In genomic region chr17:43832168-43832975, GRCh38 we compare ENCODE assay signal across 8 cellular contexts. TPM values are rescaled to one million over a fixed set of nuclear protein-coding genes. Genes with fewer than 3 reads are reported as not detected.
DNase-seq lines count a peak whose midpoint lies in the region; ATAC-seq and TF ChIP-seq lines count a peak whose summit lies in the region.

No MANE protein-coding gene starts in this region.

- CTCF ChIA-PET in activated CD8-positive, alpha-beta memory T cell treated with anti-CD3 and anti-CD28 coated beads, Interleukin-2, amount 10 ng/mL, durations not matched to agents 7 days and 5 days (lab: Charles Lee) = interaction anchor here (1.3 kb wide), 1 partner anchor 14 kb away, joined by 7 read pairs; no protein-coding TSS in a partner anchor

- H3K27me3 Mint-ChIP-seq in IgD-negative memory B cell (peaks cover 50% of the 10 kb centered on the region), neural crest cell (ENCODE audit: low read depth) (peaks cover 16% of the 10 kb centered on the region)
- peaks cover 63% of the 10 kb centered on the region for H3K27me3 Mint-ChIP-seq in activated CD8-positive, alpha-beta memory T cell treated with anti-CD3 and anti-CD28 coated beads, Interleukin-2, amount 10 ng/mL, durations not matched to agents 7 days and 5 days

- H3K36me3 Mint-ChIP-seq in IgD-negative memory B cell (peaks cover 1% of the 10 kb centered on the region), neural crest cell (ENCODE audit: low read depth) (no peaks in the 10 kb centered on the region)
- H3K36me3 Mint-ChIP-seq in activated CD8-positive, alpha-beta memory T cell treated with anti-CD3 and anti-CD28 coated beads, Interleukin-2, amount 10 ng/mL, durations not matched to agents 7 days and 5 days = no peaks in the 10 kb centered on the region

- H3K9me3 Mint-ChIP-seq in IgD-negative memory B cell = peaks cover 0 to 5% (median 0%) of the 10 kb centered on the region in 3 donors
- H3K9me3 Mint-ChIP-seq in activated CD8-positive, alpha-beta memory T cell treated with anti-CD3 and anti-CD28 coated beads, Interleukin-2, amount 10 ng/mL, durations not matched to agents 7 days and 5 days (ENCODE audit: low read depth) = no peaks in the 10 kb centered on the region
- H3K9me3 Mint-ChIP-seq in neural crest cell = no peaks in the 10 kb centered on the region

- in situ Hi-C loops in GM13976 (cut with MboI; ENCODE audit: low sequenced_read_pairs, unreplicated experiment) = no loop called here

- ATAC-seq in activated CD8-positive, alpha-beta memory T cell treated with anti-CD3 and anti-CD28 coated beads, Interleukin-2, amount 10 ng/mL, durations not matched to agents 7 days and 5 days = peak; percentile 28
- no peak for ATAC-seq in HG03432 (IDR thresholded peaks at IDR 0.05; ENCODE audit: unreplicated experiment)

- no peak for TF ChIP-seq CTCF in neural crest cell (conservative IDR thresholded peaks at IDR 0.05)
- no peak for TF ChIP-seq CTCF in GM13976 (IDR thresholded peaks at IDR 0.05; ENCODE audit: borderline replicate concordance, control extremely low read depth, extremely low read depth, insufficient read depth, missing control alignments)

- H3K4me3 Mint-ChIP-seq in IgD-negative memory B cell (peak overlapping the region; percentile 50 to 92 (median 82)), neural crest cell (peak overlapping the region; percentile 81)
- peak overlapping the region; percentile 14 for H3K4me3 Mint-ChIP-seq in activated CD8-positive, alpha-beta memory T cell treated with anti-CD3 and anti-CD28 coated beads, Interleukin-2, amount 10 ng/mL, durations not matched to agents 7 days and 5 days

- H3K4me1 Mint-ChIP-seq in IgD-negative memory B cell (peaks cover 6 to 13% (median 8%) of the 10 kb centered on the region in 3 donors), neural crest cell (peaks cover 39% of the 10 kb centered on the region)
- peaks cover 13% of the 10 kb centered on the region for H3K4me1 Mint-ChIP-seq in activated CD8-positive, alpha-beta memory T cell treated with anti-CD3 and anti-CD28 coated beads, Interleukin-2, amount 10 ng/mL, durations not matched to agents 7 days and 5 days

- DNase-seq in COLO668 (lab: John Stamatoyannopoulos, UW; ENCODE audit: unreplicated experiment) (peak; percentile 36), fibroblast of the conjunctiva (ENCODE audit: low read depth) (peak; percentile 12), neural crest cell (ENCODE audit: low read depth, low spot score) (peak; percentile 42), GM13976 (ENCODE audit: low spot score) (no peak), SIG-M5 treated with dmso at 0.1 percent for 504 hours (lab: John Stamatoyannopoulos, UW; ENCODE audit: unreplicated experiment) (no peak)
- no peak for DNase-seq in activated CD8-positive, alpha-beta memory T cell treated with anti-CD3 and anti-CD28 coated beads, Interleukin-2, amount 10 ng/mL, durations not matched to agents 7 days and 5 days

- H3K27ac Mint-ChIP-seq in IgD-negative memory B cell (peak overlapping the region in 1 of 3 donors; percentile 53), neural crest cell (ENCODE audit: unreplicated experiment) (peak overlapping the region; percentile 67)
- no peak overlapping the region for H3K27ac Mint-ChIP-seq in activated CD8-positive, alpha-beta memory T cell treated with anti-CD3 and anti-CD28 coated beads, Interleukin-2, amount 10 ng/mL, durations not matched to agents 7 days and 5 days

RNA-seq across cellular contexts. Expression of gene MPP3, which starts 0.6 kb away (rescaled TPM):
- not detected for polyA plus RNA-seq in IgD-negative memory B cell
- total RNA-seq in activated CD8-positive, alpha-beta memory T cell treated with anti-CD3 and anti-CD28 coated beads, Interleukin-2, amount 10 ng/mL, durations not matched to agents 7 days and 5 days = not detected
- 13.8 and 14.4 TPM in 2 replicates for total RNA-seq in neural crest cell

RNA-seq across cellular contexts. Expression of gene CD300LG, which starts 14.6 kb away (rescaled TPM):
- polyA plus RNA-seq in IgD-negative memory B cell = not detected
- total RNA-seq in activated CD8-positive, alpha-beta memory T cell treated with anti-CD3 and anti-CD28 coated beads, Interleukin-2, amount 10 ng/mL, durations not matched to agents 7 days and 5 days = not detected
- total RNA-seq in neural crest cell = not detected in 2 replicates

RNA-seq across cellular contexts. Expression of gene CFAP97D1, which starts 52.1 kb away (rescaled TPM):
- polyA plus RNA-seq in IgD-negative memory B cell = not detected
- not detected for total RNA-seq in activated CD8-positive, alpha-beta memory T cell treated with anti-CD3 and anti-CD28 coated beads, Interleukin-2, amount 10 ng/mL, durations not matched to agents 7 days and 5 days
- total RNA-seq in neural crest cell = not detected in 2 replicates

RNA-seq across cellular contexts. Expression of gene DUSP3, which starts 53.6 kb away (rescaled TPM):
- polyA plus RNA-seq in IgD-negative memory B cell = 10.5 TPM
- 1 to 10 TPM; 5.6 to 6.0 TPM for total RNA-seq in activated CD8-positive, alpha-beta memory T cell treated with anti-CD3 and anti-CD28 coated beads, Interleukin-2, amount 10 ng/mL, durations not matched to agents 7 days and 5 days
- total RNA-seq in neural crest cell = 33.3 and 33.8 TPM in 2 replicates

Comparison
In these comparisons a context has a peak if more than half of its experiments do, and no peak if none do; other contexts are left out.
1. DNase-seq: peak in COLO668 (single experiment), fibroblast of the conjunctiva (single experiment) and neural crest cell (single experiment); none in activated CD8-positive, alpha-beta memory T cell treated with anti-CD3 and anti-CD28 coated beads, Interleukin-2, amount 10 ng/mL, durations not matched to agents 7 days and 5 days (single experiment), GM13976 (single experiment) and SIG-M5 treated with dmso at 0.1 percent for 504 hours (single experiment).
2. H3K4me3 Mint-ChIP-seq: peak in every context shown above with its lines; median percentile 82 in IgD-negative memory B cell; 81 in neural crest cell; 14 in activated CD8-positive, alpha-beta memory T cell treated with anti-CD3 and anti-CD28 coated beads, Interleukin-2, amount 10 ng/mL, durations not matched to agents 7 days and 5 days.
3. RNA of gene MPP3, which starts 0.6 kb away (total RNA-seq): 13.8 to 14.4 TPM in neural crest cell; not detected in activated CD8-positive, alpha-beta memory T cell treated with anti-CD3 and anti-CD28 coated beads, Interleukin-2, amount 10 ng/mL, durations not matched to agents 7 days and 5 days; every median in the first group is over 10 times any median in the second.